Comparison of ENCODE assay signal across 12 cellular contexts in the genomic region with DNA sequence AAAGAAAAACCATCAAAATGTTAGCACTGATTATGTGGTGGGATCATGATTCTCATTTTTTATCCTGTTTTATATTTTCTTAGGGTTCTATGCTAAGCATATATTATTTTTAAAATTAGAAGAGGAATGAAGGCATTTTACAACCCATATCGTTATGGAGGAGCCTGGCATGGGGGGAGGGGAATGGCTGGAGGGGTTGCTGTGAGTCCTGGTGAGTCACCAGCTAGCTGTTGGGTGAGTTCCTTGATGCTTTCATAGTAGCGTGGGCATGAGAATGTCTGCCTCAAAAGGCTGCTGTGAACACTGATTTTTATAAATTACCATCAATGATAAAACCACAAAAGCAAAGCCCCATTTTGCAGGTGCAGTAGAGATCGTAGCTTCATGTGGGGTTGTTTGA. TPM values are rescaled to one million over a fixed set of nuclear protein-coding genes. Genes with fewer than 3 reads are reported as not detected.
DNase-seq lines count a peak whose midpoint lies in the region; ATAC-seq and TF ChIP-seq lines count a peak whose summit lies in the region.
"Had no signal": no experiment of that assay in that cellular context is flagged by ENCODE, and none has a peak within 500 bp of the region (broad histone marks: within the 10 kb centered on the region; RNA-seq: fewer than 3 reads in every experiment).

No MANE protein-coding gene starts in this region.

- H3K27me3 ChIP-seq in GM23248 (replicated peaks; ENCODE audit: insufficient read depth): no peaks in the 10 kb centered on the region
- H3K27me3 ChIP-seq in smooth muscle cell (ENCODE audit: low read depth): no peaks in the 10 kb centered on the region

- H3F3A ChIP-seq in GM23248 (ENCODE audit: insufficient read depth): peaks cover 11% of the 10 kb centered on the region; the same call in 1 of the 2 replicates
- H3F3A ChIP-seq in smooth muscle cell (ENCODE audit: low read depth): peaks cover 13% of the 10 kb centered on the region

- H3K36me3 ChIP-seq in GM23248 (ENCODE audit: low read depth) (no peaks in the 10 kb centered on the region), smooth muscle cell (ENCODE audit: low read depth) (no peaks in the 10 kb centered on the region)

- DNase-seq in GM23248 (peak; percentile 94), T1000 (lab: John Stamatoyannopoulos, UW) (peak; percentile 24), foreskin fibroblast (peak; percentile 91 to 96), smooth muscle cell (lab: John Stamatoyannopoulos, UW; ENCODE audit: unreplicated experiment) (peak; percentile 15)
- no peak for DNase-seq in stimulated activated CD4-positive, alpha-beta T cell treated with anti-CD3 and anti-CD28 coated beads, Interleukin-15, amount 100 ng/mL, for 24 hours
- DNase-seq: DND-41; NCI-H146; NK-92 treated with Interleukin-12 subunit alpha and Interleukin-12 subunit beta, amount 100 ng/mL, for 24 hours; T-helper 2 cell had no signal

- H3K9ac ChIP-seq in GM23248: peak overlapping the region; percentile 17; the same call in 1 of the 2 replicates
- peak overlapping the region; percentile 73 for H3K9ac ChIP-seq in smooth muscle cell (ENCODE audit: low read depth)

- H3K4me3 ChIP-seq in GM23248 (no peak overlapping the region), foreskin fibroblast (ENCODE audit: low read depth in 1 of 2, low read length in 2 of 2) (no peak overlapping the region), smooth muscle cell (no peak overlapping the region)

- peaks cover 29% of the 10 kb centered on the region for H3K4me1 ChIP-seq in GM23248 (ENCODE audit: insufficient read depth)
- H3K4me1 ChIP-seq in smooth muscle cell (ENCODE audit: low read depth): peaks cover 5% of the 10 kb centered on the region

- 23 to 25% methylated on average over 3 of the region's 3 CpGs for WGBS in GM23248 (ENCODE audit: low coverage in 1 of 2, low lambda C conversion rate in 2 of 2, missing lambda C conversion rate in 2 of 2), 2 experiments
- 10% methylated on average over 3 of the region's 3 CpGs for WGBS in smooth muscle cell (ENCODE audit: low lambda C conversion rate)

- H3K27ac ChIP-seq in GM23248 (peak overlapping the region; percentile 54), smooth muscle cell (ENCODE audit: low read depth) (peak overlapping the region; percentile 88)

- no peaks in the 10 kb centered on the region for H3K9me2 ChIP-seq in GM23248 (ENCODE audit: insufficient read depth)

- no peak for TF ChIP-seq POLR2A in GM18505 (IDR thresholded peaks at IDR 0.05; ENCODE audit: borderline replicate concordance, extremely low read depth, insufficient read depth, insufficient read length)

- in situ Hi-C loops in GM23248 (cut with MboI): no loop called here

- ATAC-seq in GM19467 (IDR thresholded peaks at IDR 0.05; ENCODE audit: unreplicated experiment): no peak
- no peak for ATAC-seq in GM18505 (IDR thresholded peaks at IDR 0.05; ENCODE audit: unreplicated experiment)
- ATAC-seq: natural killer cell treated with Interleukin-12 subunit alpha and Interleukin-12 subunit beta and Interleukin-15 and Interleukin-18, amount 100 ng/mL, for 72 hours had no signal

- H3K4me2 ChIP-seq in GM23248 (ENCODE audit: unreplicated experiment): peak overlapping the region; percentile 57
- H3K4me2 ChIP-seq in smooth muscle cell: peak overlapping the region; percentile 76

- no peaks in the 10 kb centered on the region for H4K20me1 ChIP-seq in GM23248 (ENCODE audit: insufficient read depth)
- H4K20me1 ChIP-seq in smooth muscle cell (ENCODE audit: low read depth): peaks cover 39% of the 10 kb centered on the region

- TF ChIP-seq CTCF in foreskin fibroblast (IDR thresholded peaks at IDR 0.05; ENCODE audit: low read depth, low read length) (no peak), smooth muscle cell (IDR thresholded peaks at IDR 0.05; ENCODE audit: borderline replicate concordance, insufficient read depth, poor library complexity, severe bottlenecking) (no peak)

- no peak overlapping the region for H2AFZ ChIP-seq in GM23248
- no peak overlapping the region for H2AFZ ChIP-seq in smooth muscle cell (ENCODE audit: low read depth)

- H3K79me2 ChIP-seq in GM23248 (ENCODE audit: insufficient read depth) (peaks cover 23% of the 10 kb centered on the region), smooth muscle cell (ENCODE audit: low read depth) (peaks cover 28% of the 10 kb centered on the region)

- H3K9me3 ChIP-seq in GM23248 (ENCODE audit: low read depth): no peaks in the 10 kb centered on the region
- no peaks in the 10 kb centered on the region for H3K9me3 ChIP-seq in smooth muscle cell (replicated peaks; ENCODE audit: low read depth)

RNA-seq across cellular contexts. Expression of gene C14orf132, which starts 46.9 kb away (rescaled TPM):
- 18.6 TPM in 2 replicates for total RNA-seq in GM23248 (2014; rRNA removed; shearing (Covaris generic))
- polyA plus RNA-seq in GM23248 (2016; fragmentation: Nextera tagmentation; extraction: Ambion mirVana): 25.7 and 26.2 TPM in 2 replicates
- 35.5 and 36.3 TPM in 2 replicates for total RNA-seq in smooth muscle cell
- 23.9 and 38.0 TPM in 2 replicates for polyA plus RNA-seq in smooth muscle cell
- total RNA-seq: natural killer cell treated with Interleukin-12 subunit alpha and Interleukin-12 subunit beta and Interleukin-15 and Interleukin-18, amount 100 ng/mL, for 72 hours had no signal
